In the genomic region with DNA sequence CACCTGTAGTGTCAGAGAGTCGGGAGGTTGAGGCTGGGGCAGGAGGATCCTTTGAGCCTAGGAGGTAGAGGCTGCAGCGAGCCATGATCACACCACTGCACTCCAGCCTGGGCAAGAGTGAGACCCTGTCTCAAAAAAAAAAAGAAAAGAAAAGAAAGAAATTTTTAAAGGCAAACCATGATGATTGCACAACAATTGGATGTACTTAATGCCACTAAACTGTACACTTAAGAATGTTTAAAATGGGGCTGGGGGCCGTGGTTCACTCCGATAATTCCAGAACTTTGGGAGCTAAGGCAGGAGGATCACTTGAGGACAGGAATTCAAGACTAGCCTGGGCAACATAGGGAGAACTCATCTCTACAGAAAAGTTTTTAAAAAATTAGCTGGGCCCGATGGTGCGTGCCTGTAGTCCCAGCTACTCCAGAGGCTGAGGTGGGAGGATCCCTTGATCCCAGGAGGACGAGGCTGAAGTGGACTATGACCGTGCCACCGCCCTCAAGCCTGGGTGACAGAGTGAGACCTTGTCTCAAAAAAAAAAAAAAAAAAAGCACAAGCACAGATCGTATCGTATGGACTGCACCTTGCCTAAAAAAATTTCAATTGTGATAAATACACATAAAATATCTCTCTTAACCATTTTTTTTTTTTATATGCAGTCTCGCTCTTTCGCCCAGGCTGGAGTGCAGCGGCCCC, we compare ENCODE assay signal across 21 cellular contexts. TPM values are rescaled to one million over a fixed set of nuclear protein-coding genes. Genes with fewer than 3 reads are reported as not detected.
A peak's percentile ranks its signal among the peaks of the same experiment; 100 is the strongest.
DNase-seq lines count a peak whose midpoint lies in the region; ATAC-seq and TF ChIP-seq lines count a peak whose summit lies in the region.
"Had no signal": no experiment of that assay in that cellular context is flagged by ENCODE, and none has a peak within 500 bp of the region (broad histone marks: within the 10 kb centered on the region; RNA-seq: fewer than 3 reads in every experiment).

No MANE protein-coding gene starts in this region.

- intact Hi-C loops in IMR-90 (cut with micrococcal nuclease): no loop called here

- TF ChIP-seq CTCF in IMR-90 (conservative IDR thresholded peaks at IDR 0.05; ENCODE audit: low read depth, low read length) (no peak), endodermal cell (conservative IDR thresholded peaks at IDR 0.05) (no peak), suprapubic skin (IDR thresholded peaks at IDR 0.05) (no peak)

- POLR2A ChIA-PET in IMR-90 (lab: Charles Lee; ENCODE audit: unreplicated experiment): no interaction called here

- peaks cover 16% of the 10 kb centered on the region for H3K9me3 ChIP-seq in IMR-90 (ENCODE audit: control insufficient read depth, insufficient read depth, low read length)
- peaks cover 13% of the 10 kb centered on the region for H3K9me3 ChIP-seq in endodermal cell (ENCODE audit: control insufficient read depth, low read length)
- peaks cover 14 to 26% of the 10 kb centered on the region in 2 donors for H3K9me3 ChIP-seq in neuronal stem cell (replicated peaks in 1 of 2; ENCODE audit: control insufficient read depth in 2 of 2, insufficient read depth in 1 of 2, low read depth in 1 of 2, low read length in 2 of 2)
- peaks cover 8% of the 10 kb centered on the region for H3K9me3 ChIP-seq in suprapubic skin
- no peaks in the 10 kb centered on the region for H3K9me3 ChIP-seq in GM23248 (ENCODE audit: low read depth)
- H3K9me3 ChIP-seq: BE2C had no signal

- H3K36me3 Mint-ChIP-seq in endodermal cell (ENCODE audit: low read depth): peaks cover 6% of the 10 kb centered on the region
- H3K36me3 Mint-ChIP-seq: IgD-negative memory B cell had no signal

- H2BK12ac ChIP-seq in neuronal stem cell (ENCODE audit: low read length): no peak overlapping the region

- no peaks in the 10 kb centered on the region for H3F3A ChIP-seq in GM23248 (ENCODE audit: insufficient read depth)

- no peak overlapping the region for H2AFZ ChIP-seq in IMR-90 (replicated peaks; ENCODE audit: low read length, poor library complexity)
- no peak overlapping the region for H2AFZ ChIP-seq in neuronal stem cell (ENCODE audit: low read length)
- no peak overlapping the region for H2AFZ ChIP-seq in GM23248

- no peak overlapping the region for H2AK9ac ChIP-seq in IMR-90 (replicated peaks; ENCODE audit: low read depth, low read length, poor library complexity)

- H3K23ac ChIP-seq in IMR-90 (ENCODE audit: low read depth, low read length) (no peak overlapping the region), neuronal stem cell (ENCODE audit: low read depth, low read length, poor library complexity) (no peak overlapping the region)

- no peaks in the 10 kb centered on the region for H3K9me1 ChIP-seq in IMR-90 (ENCODE audit: insufficient read depth, low read length)

- H3K18ac ChIP-seq in IMR-90 (ENCODE audit: low read depth, low read length) (no peak overlapping the region), neuronal stem cell (ENCODE audit: low read length) (no peak overlapping the region)

- no peak overlapping the region for H3K9ac ChIP-seq in IMR-90 (ENCODE audit: low read depth, low read length)
- H3K9ac ChIP-seq in endodermal cell (ENCODE audit: extremely low read depth, low read length, poor library complexity, severe bottlenecking): no peak overlapping the region
- no peak overlapping the region for H3K9ac ChIP-seq in neuronal stem cell (ENCODE audit: low read depth, low read length, poor library complexity)
- no peak overlapping the region for H3K9ac ChIP-seq in GM23248

- H3K27ac Mint-ChIP-seq in endodermal cell: no peak overlapping the region
- H3K27ac Mint-ChIP-seq: CD4-positive, alpha-beta T cell; IgD-negative memory B cell had no signal

- H2AK5ac ChIP-seq in IMR-90 (ENCODE audit: low read depth, low read length): no peak overlapping the region
- H2AK5ac ChIP-seq in neuronal stem cell (ENCODE audit: low read depth, low read length): no peak overlapping the region

- dilution Hi-C loops in IMR-90 (cut with HindIII; ENCODE audit: low sequenced_read_pairs, unreplicated experiment): no loop called here

- H4K8ac ChIP-seq in IMR-90 (ENCODE audit: low read depth in 2 of 2, low read length in 2 of 2) (no peak overlapping the region), neuronal stem cell (ENCODE audit: low read depth, low read length) (peak overlapping the region; percentile 82)

- H3K4me3 ChIP-seq in IMR-90 (ENCODE audit: insufficient read depth, low read depth, low read length) (no peak overlapping the region), endodermal cell (ENCODE audit: low read length) (no peak overlapping the region), neuronal stem cell (ENCODE audit: low read length in 2 of 2) (no peak overlapping the region), suprapubic skin (no peak overlapping the region), GM23248 (no peak overlapping the region)
- H3K4me3 ChIP-seq: SJSA1 had no signal

- H3K4me2 ChIP-seq in IMR-90 (ENCODE audit: low read depth, low read length): no peak overlapping the region
- H3K4me2 ChIP-seq in neuronal stem cell (ENCODE audit: insufficient read depth, low read length, poor library complexity, severe bottlenecking): no peak overlapping the region
- H3K4me2 ChIP-seq in GM23248 (ENCODE audit: unreplicated experiment): no peak overlapping the region

- no peak overlapping the region for H2BK20ac ChIP-seq in IMR-90 (ENCODE audit: low read depth, low read length)

- H3K27me3 Mint-ChIP-seq in endodermal cell (ENCODE audit: insufficient read depth): no peaks in the 10 kb centered on the region

- no peak for TF ChIP-seq RAD21 in IMR-90 (IDR thresholded peaks at IDR 0.05; ENCODE audit: low read length)

- no peak overlapping the region for H3K56ac ChIP-seq in IMR-90 (ENCODE audit: extremely low read depth, insufficient read depth, low read length)

- H3K27me3 ChIP-seq in IMR-90 (ENCODE audit: control insufficient read depth, insufficient read depth, low read length) (peaks cover 10% of the 10 kb centered on the region), endodermal cell (ENCODE audit: control insufficient read depth, insufficient read depth, low read length, poor library complexity, severe bottlenecking) (no peaks in the 10 kb centered on the region), neuronal stem cell (ENCODE audit: control insufficient read depth in 3 of 3, insufficient read depth in 3 of 3, low read depth in 1 of 3, low read length in 3 of 3) (no peaks in the 10 kb centered on the region), suprapubic skin (no peaks in the 10 kb centered on the region), GM23248 (replicated peaks; ENCODE audit: insufficient read depth) (peaks cover 16% of the 10 kb centered on the region; the same call in 1 of the 2 replicates)

- H2BK120ac ChIP-seq in IMR-90 (ENCODE audit: low read depth, low read length): no peak overlapping the region
- no peak overlapping the region for H2BK120ac ChIP-seq in neuronal stem cell (ENCODE audit: low read depth, low read length)

- DNase-seq in IMR-90 (no peak), endodermal cell (peak; percentile 17), neuronal stem cell (ENCODE audit: low spot score) (no peak), suprapubic skin (ENCODE audit: low spot score in 2 of 2) (peak; percentile 19 to 40), GM23248 (no peak)
- no peak for DNase-seq in stimulated activated CD4-positive, alpha-beta T cell treated with anti-CD3 and anti-CD28 coated beads, Interleukin-1b, Interleukin-23, amount 100 ng/mL, for 48 hours
- DNase-seq in activated CD4-positive, alpha-beta T cell treated with anti-CD3 and anti-CD28 coated beads for 1 hour: no peak
- DNase-seq: BE2C; CD4-positive, alpha-beta T cell; DND-41; Karpas-422; MV-4-11; NCI-H1105 treated with DMSO at 0.1 percent for 48 hours; NCI-H2029 treated with DMSO at 0.1 percent for 48 hours; NCI-H226; NCI-H510A treated with DMSO at 0.1 percent for 48 hours; NCI-H774 had no signal

- H3K79me1 ChIP-seq in IMR-90 (ENCODE audit: low read depth in 1 of 2, low read length in 2 of 2): no peaks in the 10 kb centered on the region
- no peaks in the 10 kb centered on the region for H3K79me1 ChIP-seq in neuronal stem cell (ENCODE audit: low read depth, low read length)

- no peak overlapping the region for H3K4me3 Mint-ChIP-seq in endodermal cell
- H3K4me3 Mint-ChIP-seq: CD4-positive, alpha-beta T cell had no signal

- H4K91ac ChIP-seq in IMR-90 (ENCODE audit: insufficient read depth, low read depth, low read length): no peak overlapping the region
- no peak overlapping the region for H4K91ac ChIP-seq in neuronal stem cell (ENCODE audit: low read depth, low read length, poor library complexity)

- H3K4ac ChIP-seq in IMR-90 (ENCODE audit: low read depth, low read length): no peak overlapping the region
- no peak overlapping the region for H3K4ac ChIP-seq in neuronal stem cell (ENCODE audit: low read length)

- no peak for TF ChIP-seq EP300 in suprapubic skin (IDR thresholded peaks at IDR 0.05)

- CTCF ChIA-PET in IMR-90 (lab: Yijun Ruan, JAX): no interaction called here

- BruUV-seq in IMR-90 (replicated peaks; lab: Mats Ljungman, UMichigan): no TSS peak

- H3K4me1 Mint-ChIP-seq in endodermal cell: no peaks in the 10 kb centered on the region

- no peaks in the 10 kb centered on the region for H3K36me3 ChIP-seq in IMR-90 (ENCODE audit: control insufficient read depth, insufficient read depth, low read length)
- no peaks in the 10 kb centered on the region for H3K36me3 ChIP-seq in endodermal cell (ENCODE audit: control insufficient read depth, insufficient read depth, low read length)
- H3K36me3 ChIP-seq in neuronal stem cell (replicated peaks in 1 of 2; ENCODE audit: control insufficient read depth in 2 of 2, insufficient read depth in 2 of 2, low read length in 2 of 2): no peaks in the 10 kb centered on the region
- no peaks in the 10 kb centered on the region for H3K36me3 ChIP-seq in suprapubic skin
- no peaks in the 10 kb centered on the region for H3K36me3 ChIP-seq in GM23248 (ENCODE audit: low read depth)
- H3K36me3 ChIP-seq: BE2C had no signal

- H3K9me3 Mint-ChIP-seq in endodermal cell: peaks cover 18% of the 10 kb centered on the region

- no peak overlapping the region for H2BK15ac ChIP-seq in IMR-90 (ENCODE audit: low read depth, low read length)
- H2BK15ac ChIP-seq in neuronal stem cell (ENCODE audit: low read length): no peak overlapping the region

- H4K5ac ChIP-seq in IMR-90 (ENCODE audit: low read depth, low read length): no peak overlapping the region

- in situ Hi-C loops in IMR-90 (cut with MboI; ENCODE audit: low sequenced_read_pairs) (no loop called here), GM23248 (cut with MboI) (no loop called here)

- H3K4me1 ChIP-seq in IMR-90 (ENCODE audit: control insufficient read depth, insufficient read depth, low read length) (no peaks in the 10 kb centered on the region), endodermal cell (ENCODE audit: control insufficient read depth, insufficient read depth, low read length) (no peaks in the 10 kb centered on the region), neuronal stem cell (ENCODE audit: control insufficient read depth in 2 of 2, insufficient read depth in 1 of 2, low read depth in 1 of 2, low read length in 2 of 2) (no peaks in the 10 kb centered on the region), suprapubic skin (no peaks in the 10 kb centered on the region), GM23248 (ENCODE audit: insufficient read depth) (no peaks in the 10 kb centered on the region)
- H3K4me1 ChIP-seq: BE2C, SJSA1 had no signal

- no peak overlapping the region for H3K27ac ChIP-seq in IMR-90 (ENCODE audit: insufficient read depth, low read length)
- H3K27ac ChIP-seq in endodermal cell (ENCODE audit: low read depth, low read length): no peak overlapping the region
- H3K27ac ChIP-seq in neuronal stem cell (replicated peaks; ENCODE audit: low read length): no peak overlapping the region
- no peak overlapping the region for H3K27ac ChIP-seq in suprapubic skin
- no peak overlapping the region for H3K27ac ChIP-seq in GM23248
- H3K27ac ChIP-seq: SJSA1 had no signal

- no peak overlapping the region for H3K14ac ChIP-seq in IMR-90 (replicated peaks; ENCODE audit: low read depth, low read length)
- no peak overlapping the region for H3K14ac ChIP-seq in neuronal stem cell (ENCODE audit: low read length)

- TF ChIP-seq POLR2A in IMR-90 (IDR thresholded peaks at IDR 0.05; ENCODE audit: low read depth, low read length) (no peak), suprapubic skin (IDR thresholded peaks at IDR 0.05) (no peak)

- H4K20me1 ChIP-seq in IMR-90 (ENCODE audit: insufficient read depth, low read length) (no peaks in the 10 kb centered on the region), GM23248 (ENCODE audit: insufficient read depth) (no peaks in the 10 kb centered on the region)

- no peaks in the 10 kb centered on the region for H3K9me2 ChIP-seq in GM23248 (ENCODE audit: insufficient read depth)

- H3K79me2 ChIP-seq in GM23248 (ENCODE audit: insufficient read depth): no peaks in the 10 kb centered on the region

- ATAC-seq in IMR-90 (ENCODE audit: low read depth): no peak
- ATAC-seq: Panc1, Right ventricle myocardium inferior had no signal

- WGBS in IMR-90 (ENCODE audit: extremely low coverage in 2 of 2, insufficient read length in 1 of 2), 2 experiments: 100% methylated on average over 1 of the region's 14 CpGs; no CpG with 5 or more reads in 1 of the 2 experiments
- WGBS in endodermal cell (ENCODE audit: insufficient coverage in 1 of 2, insufficient read length in 1 of 2), 2 experiments: 96% methylated on average over 9 to 14 of the region's 14 CpGs
- no CpG with 5 or more reads among the region's 14 CpGs for WGBS in neuronal stem cell (ENCODE audit: extremely low coverage in 2 of 2, insufficient read length in 2 of 2, insufficient replicate concordance in 1 of 2), 2 donors
- WGBS in suprapubic skin: 89% methylated on average over 14 of the region's 14 CpGs
- 71 to 74% methylated on average over 14 of the region's 14 CpGs for WGBS in GM23248 (ENCODE audit: low coverage in 1 of 2, low lambda C conversion rate in 2 of 2, missing lambda C conversion rate in 2 of 2), 2 experiments

- H2BK5ac ChIP-seq in IMR-90 (ENCODE audit: low read depth, low read length, poor library complexity, severe bottlenecking) (no peak overlapping the region), neuronal stem cell (ENCODE audit: low read length) (no peak overlapping the region)

RNA-seq across cellular contexts. Expression of gene JAG2, which starts 32.7 kb away (rescaled TPM):
- 0.18 and 0.28 TPM in 2 replicates for total RNA-seq in IMR-90 (2012; rRNA removed)
- polyA plus RNA-seq in IMR-90 (2012; rRNA removed): 0.20 and 0.58 TPM in 2 replicates
- polyA plus RNA-seq in IMR-90 (2012; cell fraction: cytosol; rRNA removed): 0.25 and 0.58 TPM in 2 replicates
- polyA plus RNA-seq in IMR-90 (2012; cell fraction: nucleus; rRNA removed; ENCODE audit: low replicate concordance): 3.9 and 5.8 TPM in 2 replicates
- total RNA-seq in endodermal cell: 1 to 10 TPM; 6.4 TPM
- 9.1 TPM for polyA plus RNA-seq in endodermal cell (2013, experiment 1 of 2)
- polyA plus RNA-seq in endodermal cell (2013, experiment 2 of 2): 5.2 TPM
- 5.2 TPM for polyA plus RNA-seq in neuronal stem cell (2013, experiment 1 of 2)
- 4.9 TPM for polyA plus RNA-seq in neuronal stem cell (2013, experiment 2 of 2)
- 10 to 100 TPM; 47.4 to 75.4 (median 67.2) TPM for total RNA-seq in suprapubic skin
- 0.13 and 1.5 TPM in 2 replicates for total RNA-seq in GM23248 (2014; rRNA removed; shearing (Covaris generic))
- 0.25 TPM in 1 of 2 replicates, not detected in the other for polyA plus RNA-seq in GM23248 (2016; fragmentation: Nextera tagmentation; extraction: Ambion mirVana)
- polyA plus RNA-seq: IgD-negative memory B cell had no signal

RNA-seq across cellular contexts. Expression of gene NUDT14, which starts 45.3 kb away (rescaled TPM):
- total RNA-seq in IMR-90 (2012; rRNA removed): 5.6 and 6.4 TPM in 2 replicates
- polyA plus RNA-seq in IMR-90 (2012; rRNA removed): 9.3 and 11.8 TPM in 2 replicates
- polyA plus RNA-seq in IMR-90 (2012; cell fraction: cytosol; rRNA removed): 25.5 TPM in 2 replicates
- polyA plus RNA-seq in IMR-90 (2012; cell fraction: nucleus; rRNA removed; ENCODE audit: low replicate concordance): 12.8 and 30.0 TPM in 2 replicates
- total RNA-seq in endodermal cell: 10 to 100 TPM; 43.4 to 59.5 TPM
- 20.9 TPM for polyA plus RNA-seq in endodermal cell (2013, experiment 1 of 2)
- polyA plus RNA-seq in endodermal cell (2013, experiment 2 of 2): 20.4 TPM
- 21.6 TPM for polyA plus RNA-seq in neuronal stem cell (2013, experiment 1 of 2)
- polyA plus RNA-seq in neuronal stem cell (2013, experiment 2 of 2): 21.9 TPM
- 10 to 100 TPM; 14.6 to 22.2 (median 19.8) TPM for total RNA-seq in suprapubic skin
- total RNA-seq in GM23248 (2014; rRNA removed; shearing (Covaris generic)): 6.3 and 8.6 TPM in 2 replicates
- 10.8 and 12.4 TPM in 2 replicates for polyA plus RNA-seq in GM23248 (2016; fragmentation: Nextera tagmentation; extraction: Ambion mirVana)

Comparison
In these comparisons a context has a peak if more than half of its experiments do, and no peak if none do; other contexts are left out.
1. DNase-seq: peak in endodermal cell (single experiment) and suprapubic skin (2 of 2); none in IMR-90 (single experiment), neuronal stem cell (single experiment), stimulated activated CD4-positive, alpha-beta T cell treated with anti-CD3 and anti-CD28 coated beads, Interleukin-1b, Interleukin-23, amount 100 ng/mL, for 48 hours (single experiment), activated CD4-positive, alpha-beta T cell treated with anti-CD3 and anti-CD28 coated beads for 1 hour (single experiment) and GM23248 (single experiment).
2. RNA of gene JAG2, which starts 32.7 kb away (total RNA-seq): 47.4 to 75.4 TPM in suprapubic skin; 6.4 TPM in endodermal cell, 0.13 to 1.5 TPM in GM23248 and 0.18 to 0.28 TPM in IMR-90; every median in the first group is over 4 times any median in the second.